In genomic region chr9:129840024-129840423, GRCh38 we compare ENCODE assay signal across 11 cellular contexts. TPM values are rescaled to one million over a fixed set of nuclear protein-coding genes. Genes with fewer than 3 reads are reported as not detected.
DNase-seq lines count a peak whose midpoint lies in the region; ATAC-seq and TF ChIP-seq lines count a peak whose summit lies in the region.
"Had no signal": no experiment of that assay in that cellular context is flagged by ENCODE, and none has a peak within 500 bp of the region (broad histone marks: within the 10 kb centered on the region; RNA-seq: fewer than 3 reads in every experiment).

No MANE protein-coding gene starts in this region.

- H3K27ac Mint-ChIP-seq in activated CD4-positive, alpha-beta T cell treated with anti-CD3 and anti-CD28 coated beads, Interleukin-2, amount 10 ng/mL, durations not matched to agents 7 days and 5 days, result peak overlapping the region; percentile 69
- H3K27ac Mint-ChIP-seq in neural crest cell (ENCODE audit: unreplicated experiment), result no peak overlapping the region

- POLR2A ChIA-PET in activated CD4-positive, alpha-beta T cell treated with anti-CD3 and anti-CD28 coated beads, Interleukin-2, amount 10 ng/mL, durations not matched to agents 7 days and 5 days (lab: Charles Lee), result no interaction called here

- H3K4me1 Mint-ChIP-seq in activated CD4-positive, alpha-beta T cell treated with anti-CD3 and anti-CD28 coated beads, Interleukin-2, amount 10 ng/mL, durations not matched to agents 7 days and 5 days, result peaks cover 68% of the 10 kb centered on the region
- peaks cover 25% of the 10 kb centered on the region for H3K4me1 Mint-ChIP-seq in neural crest cell

- H3K27me3 Mint-ChIP-seq in activated CD4-positive, alpha-beta T cell treated with anti-CD3 and anti-CD28 coated beads, Interleukin-2, amount 10 ng/mL, durations not matched to agents 7 days and 5 days, result no peaks in the 10 kb centered on the region
- H3K27me3 Mint-ChIP-seq in neural crest cell (ENCODE audit: low read depth), result no peaks in the 10 kb centered on the region

- H3K9me3 Mint-ChIP-seq in activated CD4-positive, alpha-beta T cell treated with anti-CD3 and anti-CD28 coated beads, Interleukin-2, amount 10 ng/mL, durations not matched to agents 7 days and 5 days, result no peaks in the 10 kb centered on the region
- no peaks in the 10 kb centered on the region for H3K9me3 Mint-ChIP-seq in neural crest cell

- no peak for DNase-seq in activated CD4-positive, alpha-beta T cell treated with anti-CD3 and anti-CD28 coated beads, Interleukin-2, amount 10 ng/mL, durations not matched to agents 7 days and 5 days
- DNase-seq in activated CD4-positive, alpha-beta T cell treated with anti-CD3 and anti-CD28 coated beads for 4 hours, result no peak
- DNase-seq in NCI-H1436 (lab: John Stamatoyannopoulos, UW) (peak; percentile 67), SHP77 (lab: John Stamatoyannopoulos, UW) (peak; percentile 61 to 71), neural crest cell (ENCODE audit: low read depth, low spot score) (no peak), COLO829 (ENCODE audit: low spot score) (no peak), superior temporal gyrus (ENCODE audit: extremely low spot score) (no peak)
- DNase-seq: body of pancreas, trophoblast cell had no signal

- CTCF ChIA-PET in activated CD4-positive, alpha-beta T cell treated with anti-CD3 and anti-CD28 coated beads, Interleukin-2, amount 10 ng/mL, durations not matched to agents 7 days and 5 days (lab: Charles Lee), result interaction anchor here (0.6 to 0.8 kb wide), 3 partner anchors 12 to 222 kb away, joined by 3 read pairs; no protein-coding TSS in a partner anchor

- peak overlapping the region; percentile 22 for H3K4me3 Mint-ChIP-seq in activated CD4-positive, alpha-beta T cell treated with anti-CD3 and anti-CD28 coated beads, Interleukin-2, amount 10 ng/mL, durations not matched to agents 7 days and 5 days
- peak overlapping the region; percentile 31 for H3K4me3 Mint-ChIP-seq in neural crest cell

- peaks cover 46% of the 10 kb centered on the region for H3K36me3 Mint-ChIP-seq in activated CD4-positive, alpha-beta T cell treated with anti-CD3 and anti-CD28 coated beads, Interleukin-2, amount 10 ng/mL, durations not matched to agents 7 days and 5 days (ENCODE audit: low read depth)
- no peaks in the 10 kb centered on the region for H3K36me3 Mint-ChIP-seq in neural crest cell (ENCODE audit: low read depth)

- TF ChIP-seq CTCF in neural crest cell (conservative IDR thresholded peaks at IDR 0.05), result no peak

- no peak for ATAC-seq in HG02678 (IDR thresholded peaks at IDR 0.05; ENCODE audit: unreplicated experiment)
- ATAC-seq: A549, body of pancreas had no signal

RNA-seq across cellular contexts. Expression of gene USP20, which starts 4.8 kb away (rescaled TPM):
- 100 to 1,000 TPM in 1 of 2 experiments, 10 to 100 TPM in 1; 90.8 to 105 TPM for total RNA-seq in activated CD4-positive, alpha-beta T cell treated with anti-CD3 and anti-CD28 coated beads, Interleukin-2, amount 10 ng/mL, durations not matched to agents 7 days and 5 days
- 31.1 and 35.9 TPM in 2 replicates for total RNA-seq in neural crest cell

RNA-seq across cellular contexts. Expression of gene C9orf78, which starts 4.9 kb away (rescaled TPM):
- 10 to 100 TPM; 83.9 to 89.2 TPM for total RNA-seq in activated CD4-positive, alpha-beta T cell treated with anti-CD3 and anti-CD28 coated beads, Interleukin-2, amount 10 ng/mL, durations not matched to agents 7 days and 5 days
- 32.7 and 34.6 TPM in 2 replicates for total RNA-seq in neural crest cell

RNA-seq across cellular contexts. Expression of gene TOR1A, which starts 16.1 kb away (rescaled TPM):
- 10 to 100 TPM; 52.0 to 58.5 TPM for total RNA-seq in activated CD4-positive, alpha-beta T cell treated with anti-CD3 and anti-CD28 coated beads, Interleukin-2, amount 10 ng/mL, durations not matched to agents 7 days and 5 days
- total RNA-seq in neural crest cell, result 36.9 and 40.5 TPM in 2 replicates

RNA-seq across cellular contexts. Expression of gene TOR1B, which starts 37.0 kb away (rescaled TPM):
- total RNA-seq in activated CD4-positive, alpha-beta T cell treated with anti-CD3 and anti-CD28 coated beads, Interleukin-2, amount 10 ng/mL, durations not matched to agents 7 days and 5 days, result 10 to 100 TPM; 21.9 to 27.1 TPM
- 16.6 and 18.0 TPM in 2 replicates for total RNA-seq in neural crest cell

Comparison
In these comparisons a context has a peak if more than half of its experiments do, and no peak if none do; other contexts are left out.
1. DNase-seq: peak in NCI-H1436 (single experiment) and SHP77 (2 of 2); none in activated CD4-positive, alpha-beta T cell treated with anti-CD3 and anti-CD28 coated beads, Interleukin-2, amount 10 ng/mL, durations not matched to agents 7 days and 5 days (single experiment), activated CD4-positive, alpha-beta T cell treated with anti-CD3 and anti-CD28 coated beads for 4 hours (0 of 2), neural crest cell (single experiment), COLO829 (single experiment) and superior temporal gyrus (single experiment).